1 cellular context compared by ENCODE assay signal in genomic region chr17:76407509-76407908, GRCh38.
A peak's percentile ranks its signal among the peaks of the same experiment; 100 is the strongest.
TF ChIP-seq lines count a peak whose summit lies in the region.

No MANE protein-coding gene starts in this region.

TF ChIP-seq in GM12878, 131 proteins besides CTCF, POLR2A, EP300 and RAD21:
- TF ChIP-seq E2F4 (IDR thresholded peaks at IDR 0.05; ENCODE audit: low read depth, low read length) = no peak
- TF ChIP-seq ETV6 (conservative IDR thresholded peaks at IDR 0.05 in 1 of 2, IDR thresholded peaks at IDR 0.05 in 1 of 2; ENCODE audit: borderline replicate concordance in 1 of 2, low read depth in 1 of 2) = no peak
- no peak for TF ChIP-seq SPI1 (IDR thresholded peaks at IDR 0.05; ENCODE audit: borderline replicate concordance, insufficient read depth, low read depth, low read length)
- TF ChIP-seq EED (IDR thresholded peaks at IDR 0.05; ENCODE audit: low read depth) = no peak
- TF ChIP-seq MEF2B (IDR thresholded peaks at IDR 0.05; ENCODE audit: partially characterized antibody, poor library complexity, severe bottlenecking) = peak; percentile 46
- no peak for TF ChIP-seq NFYA (IDR thresholded peaks at IDR 0.05; ENCODE audit: borderline replicate concordance, low read depth, low read length)
